Comparison of ENCODE assay signal across 1 cellular context in the genomic region with DNA sequence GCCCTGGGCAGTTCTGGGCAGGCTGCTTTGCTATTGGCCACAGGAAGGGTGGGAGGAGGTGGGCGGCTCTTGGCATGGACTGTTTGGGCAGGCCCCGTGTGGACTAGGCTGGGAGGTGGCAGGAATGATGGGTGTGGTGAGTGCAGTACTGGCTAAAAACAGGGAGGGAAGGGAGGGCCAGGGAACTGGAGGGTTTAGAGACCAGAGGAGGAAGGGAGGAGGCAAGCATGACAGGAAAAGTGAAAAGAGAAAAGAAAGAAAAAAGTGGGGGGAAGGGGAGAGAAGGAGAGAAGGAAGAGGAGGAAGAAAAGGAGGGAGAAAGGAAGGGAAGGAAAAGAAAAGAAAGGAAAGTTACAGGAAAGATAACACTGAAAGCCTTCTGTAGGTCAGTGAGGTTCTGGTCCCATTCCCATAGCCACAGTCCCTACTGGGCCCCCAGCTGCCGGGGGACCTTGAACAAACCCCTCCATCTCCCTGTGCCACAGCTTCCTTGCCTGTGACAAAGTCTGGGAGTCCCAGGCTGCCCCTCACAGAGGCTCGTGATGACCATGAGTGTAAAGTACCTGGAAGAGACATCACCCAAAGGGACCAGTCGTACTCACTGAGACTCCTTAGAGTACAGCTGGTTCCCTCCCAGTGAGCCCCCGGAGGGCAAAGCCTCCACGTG.
TF ChIP-seq lines count a peak whose summit lies in the region.

No MANE protein-coding gene starts in this region.

TF ChIP-seq in GM12878, 131 proteins besides CTCF, POLR2A, EP300 and RAD21 (continued from another document):
- TF ChIP-seq, protein P1, sequence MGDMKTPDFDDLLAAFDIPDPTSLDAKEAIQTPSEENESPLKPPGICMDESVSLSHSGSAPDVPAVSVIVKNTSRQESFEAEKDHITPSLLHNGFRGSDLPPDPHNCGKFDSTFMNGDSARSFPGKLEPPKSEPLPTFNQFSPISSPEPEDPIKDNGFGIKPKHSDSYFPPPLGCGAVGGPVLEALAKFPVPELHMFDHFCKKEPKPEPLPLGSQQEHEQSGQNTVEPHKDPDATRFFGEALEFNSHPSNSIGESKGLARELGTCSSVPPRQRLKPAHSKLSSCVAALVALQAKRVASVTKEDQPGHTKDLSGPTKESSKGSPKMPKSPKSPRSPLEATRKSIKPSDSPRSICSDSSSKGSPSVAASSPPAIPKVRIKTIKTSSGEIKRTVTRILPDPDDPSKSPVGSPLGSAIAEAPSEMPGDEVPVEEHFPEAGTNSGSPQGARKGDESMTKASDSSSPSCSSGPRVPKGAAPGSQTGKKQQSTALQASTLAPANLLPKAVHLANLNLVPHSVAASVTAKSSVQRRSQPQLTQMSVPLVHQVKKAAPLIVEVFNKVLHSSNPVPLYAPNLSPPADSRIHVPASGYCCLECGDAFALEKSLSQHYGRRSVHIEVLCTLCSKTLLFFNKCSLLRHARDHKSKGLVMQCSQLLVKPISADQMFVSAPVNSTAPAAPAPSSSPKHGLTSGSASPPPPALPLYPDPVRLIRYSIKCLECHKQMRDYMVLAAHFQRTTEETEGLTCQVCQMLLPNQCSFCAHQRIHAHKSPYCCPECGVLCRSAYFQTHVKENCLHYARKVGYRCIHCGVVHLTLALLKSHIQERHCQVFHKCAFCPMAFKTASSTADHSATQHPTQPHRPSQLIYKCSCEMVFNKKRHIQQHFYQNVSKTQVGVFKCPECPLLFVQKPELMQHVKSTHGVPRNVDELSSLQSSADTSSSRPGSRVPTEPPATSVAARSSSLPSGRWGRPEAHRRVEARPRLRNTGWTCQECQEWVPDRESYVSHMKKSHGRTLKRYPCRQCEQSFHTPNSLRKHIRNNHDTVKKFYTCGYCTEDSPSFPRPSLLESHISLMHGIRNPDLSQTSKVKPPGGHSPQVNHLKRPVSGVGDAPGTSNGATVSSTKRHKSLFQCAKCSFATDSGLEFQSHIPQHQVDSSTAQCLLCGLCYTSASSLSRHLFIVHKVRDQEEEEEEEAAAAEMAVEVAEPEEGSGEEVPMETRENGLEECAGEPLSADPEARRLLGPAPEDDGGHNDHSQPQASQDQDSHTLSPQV (IDR thresholded peaks at IDR 0.05), result no peak
- TF ChIP-seq, protein P2, sequence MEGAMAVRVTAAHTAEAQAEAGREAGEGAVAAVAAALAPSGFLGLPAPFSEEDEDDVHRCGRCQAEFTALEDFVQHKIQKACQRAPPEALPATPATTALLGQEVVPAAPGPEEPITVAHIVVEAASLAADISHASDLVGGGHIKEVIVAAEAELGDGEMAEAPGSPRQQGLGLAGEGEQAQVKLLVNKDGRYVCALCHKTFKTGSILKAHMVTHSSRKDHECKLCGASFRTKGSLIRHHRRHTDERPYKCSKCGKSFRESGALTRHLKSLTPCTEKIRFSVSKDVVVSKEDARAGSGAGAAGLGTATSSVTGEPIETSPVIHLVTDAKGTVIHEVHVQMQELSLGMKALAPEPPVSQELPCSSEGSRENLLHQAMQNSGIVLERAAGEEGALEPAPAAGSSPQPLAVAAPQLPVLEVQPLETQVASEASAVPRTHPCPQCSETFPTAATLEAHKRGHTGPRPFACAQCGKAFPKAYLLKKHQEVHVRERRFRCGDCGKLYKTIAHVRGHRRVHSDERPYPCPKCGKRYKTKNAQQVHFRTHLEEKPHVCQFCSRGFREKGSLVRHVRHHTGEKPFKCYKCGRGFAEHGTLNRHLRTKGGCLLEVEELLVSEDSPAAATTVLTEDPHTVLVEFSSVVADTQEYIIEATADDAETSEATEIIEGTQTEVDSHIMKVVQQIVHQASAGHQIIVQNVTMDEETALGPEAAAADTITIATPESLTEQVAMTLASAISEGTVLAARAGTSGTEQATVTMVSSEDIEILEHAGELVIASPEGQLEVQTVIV (IDR thresholded peaks at IDR 0.05; ENCODE audit: borderline replicate concordance, partially characterized antibody), result no peak
- TF ChIP-seq STAT3 (IDR thresholded peaks at IDR 0.05; ENCODE audit: low read depth, low read length), result no peak
- no peak for TF ChIP-seq IKZF1 (conservative IDR thresholded peaks at IDR 0.05)
- TF ChIP-seq, protein P3, sequence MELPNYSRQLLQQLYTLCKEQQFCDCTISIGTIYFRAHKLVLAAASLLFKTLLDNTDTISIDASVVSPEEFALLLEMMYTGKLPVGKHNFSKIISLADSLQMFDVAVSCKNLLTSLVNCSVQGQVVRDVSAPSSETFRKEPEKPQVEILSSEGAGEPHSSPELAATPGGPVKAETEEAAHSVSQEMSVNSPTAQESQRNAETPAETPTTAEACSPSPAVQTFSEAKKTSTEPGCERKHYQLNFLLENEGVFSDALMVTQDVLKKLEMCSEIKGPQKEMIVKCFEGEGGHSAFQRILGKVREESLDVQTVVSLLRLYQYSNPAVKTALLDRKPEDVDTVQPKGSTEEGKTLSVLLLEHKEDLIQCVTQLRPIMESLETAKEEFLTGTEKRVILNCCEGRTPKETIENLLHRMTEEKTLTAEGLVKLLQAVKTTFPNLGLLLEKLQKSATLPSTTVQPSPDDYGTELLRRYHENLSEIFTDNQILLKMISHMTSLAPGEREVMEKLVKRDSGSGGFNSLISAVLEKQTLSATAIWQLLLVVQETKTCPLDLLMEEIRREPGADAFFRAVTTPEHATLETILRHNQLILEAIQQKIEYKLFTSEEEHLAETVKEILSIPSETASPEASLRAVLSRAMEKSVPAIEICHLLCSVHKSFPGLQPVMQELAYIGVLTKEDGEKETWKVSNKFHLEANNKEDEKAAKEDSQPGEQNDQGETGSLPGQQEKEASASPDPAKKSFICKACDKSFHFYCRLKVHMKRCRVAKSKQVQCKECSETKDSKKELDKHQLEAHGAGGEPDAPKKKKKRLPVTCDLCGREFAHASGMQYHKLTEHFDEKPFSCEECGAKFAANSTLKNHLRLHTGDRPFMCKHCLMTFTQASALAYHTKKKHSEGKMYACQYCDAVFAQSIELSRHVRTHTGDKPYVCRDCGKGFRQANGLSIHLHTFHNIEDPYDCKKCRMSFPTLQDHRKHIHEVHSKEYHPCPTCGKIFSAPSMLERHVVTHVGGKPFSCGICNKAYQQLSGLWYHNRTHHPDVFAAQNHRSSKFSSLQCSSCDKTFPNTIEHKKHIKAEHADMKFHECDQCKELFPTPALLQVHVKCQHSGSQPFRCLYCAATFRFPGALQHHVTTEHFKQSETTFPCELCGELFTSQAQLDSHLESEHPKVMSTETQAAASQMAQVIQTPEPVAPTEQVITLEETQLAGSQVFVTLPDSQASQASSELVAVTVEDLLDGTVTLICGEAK (IDR thresholded peaks at IDR 0.05; ENCODE audit: borderline replicate concordance), result no peak
- no peak for TF ChIP-seq SPI1 (IDR thresholded peaks at IDR 0.05; ENCODE audit: borderline replicate concordance, insufficient read depth, low read depth, low read length)
- TF ChIP-seq, protein P4, sequence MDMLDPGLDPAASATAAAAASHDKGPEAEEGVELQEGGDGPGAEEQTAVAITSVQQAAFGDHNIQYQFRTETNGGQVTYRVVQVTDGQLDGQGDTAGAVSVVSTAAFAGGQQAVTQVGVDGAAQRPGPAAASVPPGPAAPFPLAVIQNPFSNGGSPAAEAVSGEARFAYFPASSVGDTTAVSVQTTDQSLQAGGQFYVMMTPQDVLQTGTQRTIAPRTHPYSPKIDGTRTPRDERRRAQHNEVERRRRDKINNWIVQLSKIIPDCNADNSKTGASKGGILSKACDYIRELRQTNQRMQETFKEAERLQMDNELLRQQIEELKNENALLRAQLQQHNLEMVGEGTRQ (IDR thresholded peaks at IDR 0.05; ENCODE audit: borderline replicate concordance, low read depth, low read length), result no peak
TF ChIP-seq in GM12878: peak in this region for 0.
